Comparison of ENCODE assay signal across 10 cellular contexts in the genomic region with DNA sequence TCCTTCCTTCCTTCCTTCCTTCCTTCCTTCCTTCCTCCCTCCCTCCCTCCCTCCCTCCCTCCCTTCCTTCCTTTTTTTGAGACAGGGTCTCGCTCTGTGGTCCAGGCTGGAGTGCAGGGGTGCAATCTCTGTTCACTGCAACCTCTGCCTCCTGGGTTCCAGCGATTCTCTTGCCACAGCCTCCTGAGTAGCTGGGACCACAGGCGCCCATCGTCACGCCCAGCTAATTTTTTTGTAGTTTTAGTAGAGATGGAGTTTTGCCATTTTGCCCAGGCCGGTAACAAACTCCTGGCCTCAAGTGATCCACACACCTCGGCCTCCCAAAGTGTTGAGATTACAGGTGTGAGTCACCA. TPM values are rescaled to one million over a fixed set of nuclear protein-coding genes. Genes with fewer than 3 reads are reported as not detected.
DNase-seq lines count a peak whose midpoint lies in the region; ATAC-seq and TF ChIP-seq lines count a peak whose summit lies in the region.
"Not testable (repeated sequence)": the region's sequence is repeated elsewhere in the genome, so short reads cannot be mapped to it uniquely, and the experiment has no call there.
"Had no signal": no experiment of that assay in that cellular context is flagged by ENCODE, and none has a peak within 500 bp of the region (broad histone marks: within the 10 kb centered on the region; RNA-seq: fewer than 3 reads in every experiment).

No MANE protein-coding gene starts in this region.

- H3K27ac ChIP-seq in lower lobe of right lung (peak overlapping the region; percentile 31), upper lobe of right lung (peak overlapping the region; percentile 51)
- not testable (repeated sequence) for H3K27ac ChIP-seq in tibial artery

- not testable (repeated sequence) for H3K27me3 Mint-ChIP-seq in Caco-2 (ENCODE audit: insufficient read depth, unreplicated experiment); WTC11 (ENCODE audit: low read depth); brain

- not testable (repeated sequence) for H3K27me3 ChIP-seq in Caco-2 (replicated peaks; ENCODE audit: control insufficient read depth, insufficient read depth, low read length); lower lobe of right lung (ENCODE audit: low read depth); upper lobe of right lung
- H3K27me3 ChIP-seq in tibial artery, result peaks cover 0 to 21% of the 10 kb centered on the region in 2 donors

- CTCF ChIA-PET in Caco-2 (lab: Charles Lee) (interaction anchor here (1.3 kb wide), 1 partner anchor 75 kb away, joined by 7 read pairs; no protein-coding TSS in a partner anchor), WTC11 (lab: Charles Lee) (interaction anchor here (1.1 to 2.8 kb wide), 2 partner anchors 75 to 464 kb away, joined by 3 to 13 read pairs; no protein-coding TSS in a partner anchor)

- not testable (repeated sequence) for H3K4me1 Mint-ChIP-seq in Caco-2 (ENCODE audit: low read depth, unreplicated experiment); WTC11
- H3K4me1 Mint-ChIP-seq in brain, result peaks cover 45% of the 10 kb centered on the region

- H3K4me1 ChIP-seq in Caco-2, lower lobe of right lung, tibial artery, upper lobe of right lung: not testable (repeated sequence)

- intact Hi-C loops in Caco-2 (cut with micrococcal nuclease; ENCODE audit: unreplicated experiment); cardiac septum (cut with DNase I); lower lobe of right lung (cut with DNase I); sciatic nerve (cut with DNase I); tibial artery (cut with DNase I; ENCODE audit: low total_unique reads); upper lobe of right lung (cut with DNase I): not testable (repeated sequence)

- not testable (repeated sequence) for H3K4me3 ChIP-seq in Caco-2 (ENCODE audit: low read depth, low read length); lower lobe of right lung; tibial artery; upper lobe of right lung

- peaks cover 11% of the 10 kb centered on the region for H3K9me3 ChIP-seq in Caco-2
- H3K9me3 ChIP-seq in lower lobe of right lung, tibial artery, upper lobe of right lung: not testable (repeated sequence)

- not testable (repeated sequence) for H3K9me3 Mint-ChIP-seq in Caco-2 (ENCODE audit: unreplicated experiment); WTC11; brain

- not testable (repeated sequence) for ATAC-seq in WTC11, sciatic nerve, upper lobe of right lung
- ATAC-seq in lower lobe of right lung, result peak; percentile 2 to 39

- H3K27ac Mint-ChIP-seq in Caco-2 (ENCODE audit: unreplicated experiment) (peak overlapping the region; percentile 18), brain (peak overlapping the region in 4 of 5 experiments; percentile 36 to 80 (median 60))
- not testable (repeated sequence) for H3K27ac Mint-ChIP-seq in WTC11

- DNase-seq in Caco-2 (peak in 1 of 2 experiments; percentile 18), WTC11 (ENCODE audit: low spot score) (peak; percentile 3), cardiac septum (ENCODE audit: low spot score) (peak; percentile 24), sciatic nerve (ENCODE audit: low spot score) (peak; percentile 34), tibial artery (peak; percentile 5 to 7)
- DNase-seq in lower lobe of right lung, upper lobe of right lung: not testable (repeated sequence)

- POLR2A ChIA-PET in Caco-2 (lab: Charles Lee); WTC11 (lab: Charles Lee): not testable (repeated sequence)

- H3K36me3 Mint-ChIP-seq in Caco-2 (ENCODE audit: insufficient read depth, unreplicated experiment); WTC11; brain: not testable (repeated sequence)

- not testable (repeated sequence) for BruUV-seq in Caco-2 (replicated peaks; lab: Mats Ljungman, UMichigan)

- not testable (repeated sequence) for H3K36me3 ChIP-seq in Caco-2 (ENCODE audit: control insufficient read depth, insufficient read depth, low read length); lower lobe of right lung; tibial artery; upper lobe of right lung

- not testable (repeated sequence) for TF ChIP-seq CTCF in Caco-2 (IDR thresholded peaks at IDR 0.05; ENCODE audit: insufficient read depth in 1 of 2, low read depth in 1 of 2, low read length in 1 of 2, severe bottlenecking in 1 of 2, unreplicated experiment in 1 of 2); WTC11 (IDR thresholded peaks at IDR 0.05); brain (conservative IDR thresholded peaks at IDR 0.05); lower lobe of right lung (IDR thresholded peaks at IDR 0.05); tibial artery (IDR thresholded peaks at IDR 0.05); upper lobe of right lung (IDR thresholded peaks at IDR 0.05)

- not testable (repeated sequence) for H3K4me3 Mint-ChIP-seq in Caco-2 (ENCODE audit: unreplicated experiment); WTC11; brain

RNA-seq across cellular contexts. Expression of a gene that starts 50.9 kb away (rescaled TPM):
- total RNA-seq in Caco-2 (2022), result 0.12 and 0.66 TPM in 2 replicates
- 0.39 to 1.4 TPM (median 0.98 TPM) in 3 replicates for total RNA-seq in WTC11 (2021)
- polyA plus RNA-seq in brain (ENCODE audit: insufficient read depth, low read depth, low replicate concordance), result not detected
- 0.19 TPM for total RNA-seq in cardiac septum
- total RNA-seq in lower lobe of right lung, result not detected
- 2.2 TPM for total RNA-seq in sciatic nerve
- total RNA-seq in upper lobe of right lung, result not detected
- total RNA-seq: GM23248 had no signal
- polyA plus RNA-seq: CD4-positive, alpha-beta memory T cell; GM23248 had no signal
